In genomic region chr2:225103737-225104141, GRCh38 we compare ENCODE assay signal across 19 cellular contexts.
DNase-seq lines count a peak whose midpoint lies in the region; ATAC-seq and TF ChIP-seq lines count a peak whose summit lies in the region.
"Had no signal": no experiment of that assay in that cellular context is flagged by ENCODE, and none has a peak within 500 bp of the region (broad histone marks: within the 10 kb centered on the region; RNA-seq: fewer than 3 reads in every experiment).

No MANE protein-coding gene starts in this region.

- H3K36me3 ChIP-seq in PC-3 (ENCODE audit: low read depth, low read length) (no peaks in the 10 kb centered on the region), osteoblast (ENCODE audit: insufficient read depth, low read length) (no peaks in the 10 kb centered on the region), uterus (no peaks in the 10 kb centered on the region)

- peak; percentile 27 for DNase-seq in Daoy (ENCODE audit: low read depth)
- peak; percentile 73 for DNase-seq in PC-3
- DNase-seq in dermis blood vessel endothelial cell, result peak; percentile 4
- peak; percentile 81 for DNase-seq in osteoblast (ENCODE audit: insufficient read length, low spot score, missing footprints)
- no peak for DNase-seq in NCI-H2081 (lab: John Stamatoyannopoulos, UW)
- DNase-seq in uterus, result no peak
- DNase-seq: activated CD4-positive, alpha-beta T cell treated with anti-CD3 and anti-CD28 coated beads, Interleukin-2, amount 50 U/mL, for 4 hours; anterior cingulate cortex; CD4-positive, alpha-beta T cell; effector CD4-positive, alpha-beta T cell; head of caudate nucleus; NCI-H1694; NCI-H526 treated with DMSO at 0.1 percent for 48 hours; stimulated activated CD4-positive, alpha-beta T cell treated with anti-CD3 and anti-CD28 coated beads, Interleukin-1b, Interleukin-23, amount 100 ng/mL, for 48 hours; T-helper 9 cell had no signal

- H3K27me3 ChIP-seq in PC-3 (ENCODE audit: low read length) (no peaks in the 10 kb centered on the region), osteoblast (ENCODE audit: insufficient read depth, low read length) (no peaks in the 10 kb centered on the region), uterus (no peaks in the 10 kb centered on the region)

- no peaks in the 10 kb centered on the region for H4K20me1 ChIP-seq in PC-3 (ENCODE audit: low read length)
- no peaks in the 10 kb centered on the region for H4K20me1 ChIP-seq in osteoblast (ENCODE audit: insufficient read depth, low read length)

- BruUV-seq in PC-3 (replicated peaks; lab: Mats Ljungman, UMichigan), result no TSS peak

- H3K9me3 ChIP-seq in PC-3 (ENCODE audit: low read length), result no peaks in the 10 kb centered on the region
- no peaks in the 10 kb centered on the region for H3K9me3 ChIP-seq in osteoblast (ENCODE audit: low read depth, low read length)
- no peaks in the 10 kb centered on the region for H3K9me3 ChIP-seq in uterus

- H3K4me2 ChIP-seq in PC-3 (ENCODE audit: low read length) (peak overlapping the region; percentile 46), osteoblast (ENCODE audit: insufficient read depth, low read length) (peak overlapping the region; percentile 59)
- H3K4me2 ChIP-seq: KMS-11 had no signal

- H3F3A ChIP-seq in PC-3 (ENCODE audit: low read length, unreplicated experiment), result peaks cover 5% of the 10 kb centered on the region

- peaks cover 52% of the 10 kb centered on the region for H3K4me1 ChIP-seq in PC-3 (ENCODE audit: insufficient read depth, low read length)
- H3K4me1 ChIP-seq in osteoblast (ENCODE audit: insufficient read depth, low read length), result peaks cover 49% of the 10 kb centered on the region
- no peaks in the 10 kb centered on the region for H3K4me1 ChIP-seq in uterus

- H3K27ac ChIP-seq in PC-3 (ENCODE audit: low read length) (peak overlapping the region; percentile 75), osteoblast (ENCODE audit: low read depth, low read length) (peak overlapping the region; percentile 84), uterus (no peak overlapping the region)
- H3K27ac ChIP-seq: KMS-11 had no signal

- no peak overlapping the region for H2AFZ ChIP-seq in PC-3 (ENCODE audit: low read length)
- H2AFZ ChIP-seq in osteoblast (ENCODE audit: low read length), result no peak overlapping the region

- TF ChIP-seq CTCF in PC-3 (conservative IDR thresholded peaks at IDR 0.05; ENCODE audit: low read depth, low read length) (no peak), osteoblast (IDR thresholded peaks at IDR 0.05; ENCODE audit: extremely low read depth, low read depth, low read length) (no peak), uterus (IDR thresholded peaks at IDR 0.05) (no peak)

- POLR2A ChIA-PET in PC-3 (lab: Charles Lee; ENCODE audit: unreplicated experiment), result interaction anchor here (0.6 kb wide), 1 partner anchor 51 kb away, joined by 3 read pairs; no protein-coding TSS in a partner anchor

- no peak overlapping the region for H3K9ac ChIP-seq in PC-3 (ENCODE audit: low read length)
- H3K9ac ChIP-seq: KMS-11 had no signal

- intact Hi-C loops in PC-3 (cut with micrococcal nuclease), result loop anchor here (5.0 kb wide), 1 partner anchor 61 kb away; the partner anchor contains the start of gene DOCK10
- intact Hi-C loops in uterus (cut with DNase I; ENCODE audit: low total_unique reads), result no loop called here

- ATAC-seq in PC-3 (peak; percentile 34), HG02885 (IDR thresholded peaks at IDR 0.05; ENCODE audit: poor library complexity, unreplicated experiment) (no peak), GM21717 (IDR thresholded peaks at IDR 0.05; ENCODE audit: unreplicated experiment) (no peak)
- ATAC-seq: activated T-helper 17 cell treated with anti-CD3 and anti-CD28 coated beads, Interleukin-2, amount 50 U/mL, for 72 hours had no signal

- no peaks in the 10 kb centered on the region for H3K9me2 ChIP-seq in PC-3 (replicated peaks; ENCODE audit: low read length)

- H3K4me3 ChIP-seq in PC-3 (ENCODE audit: low read length) (0 out of 2 replicates have a peak overlapping the region, but pooled peaks have one; percentile 6), osteoblast (ENCODE audit: insufficient read depth, low read length) (peak overlapping the region; percentile 13), uterus (no peak overlapping the region)

- TF ChIP-seq POLR2A in uterus (IDR thresholded peaks at IDR 0.05), result no peak

- CTCF ChIA-PET in PC-3 (lab: Charles Lee), result no interaction called here

- H3K79me2 ChIP-seq in PC-3 (ENCODE audit: low read length), result no peaks in the 10 kb centered on the region
- H3K79me2 ChIP-seq in osteoblast (ENCODE audit: insufficient read depth, low read length), result no peaks in the 10 kb centered on the region

Comparison
In these comparisons a context has a peak if more than half of its experiments do, and no peak if none do; other contexts are left out.
1. DNase-seq: peak in Daoy (single experiment), PC-3 (single experiment), dermis blood vessel endothelial cell (single experiment) and osteoblast (single experiment); none in NCI-H2081 (0 of 2) and uterus (0 of 2).
2. H3K27ac ChIP-seq: peak in PC-3 (single experiment) and osteoblast (single experiment); none in uterus (0 of 2).
3. H3K4me3 ChIP-seq: peak in PC-3 (single experiment) and osteoblast (single experiment); none in uterus (0 of 2).